Comparison of ENCODE assay signal across 20 cellular contexts in the genomic region with DNA sequence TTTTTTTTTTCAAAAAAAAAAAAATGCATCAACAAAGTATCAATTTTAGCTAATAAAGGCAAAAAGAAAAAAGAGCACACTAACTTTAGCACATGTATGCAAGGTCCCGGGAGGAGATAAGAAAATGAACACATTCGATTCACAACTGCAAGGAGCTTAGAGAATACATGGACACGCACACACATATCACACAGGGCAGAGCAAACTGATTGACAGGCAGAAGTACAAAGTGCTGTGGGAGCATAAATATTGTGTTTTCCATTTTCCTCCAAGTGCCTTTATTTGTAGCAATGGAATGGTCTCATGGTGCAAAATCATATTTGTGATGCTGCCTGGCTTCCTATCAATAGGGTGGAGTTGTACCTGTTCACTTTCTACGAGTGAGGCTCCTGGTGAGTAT.
A peak's percentile ranks its signal among the peaks of the same experiment; 100 is the strongest.
DNase-seq lines count a peak whose midpoint lies in the region; ATAC-seq, FAIRE-seq and TF ChIP-seq lines count a peak whose summit lies in the region.
"Had no signal": no experiment of that assay in that cellular context is flagged by ENCODE, and none has a peak within 500 bp of the region (broad histone marks: within the 10 kb centered on the region; RNA-seq: fewer than 3 reads in every experiment).

No MANE protein-coding gene starts in this region.

- intact Hi-C loops in K562 (cut with micrococcal nuclease): loop anchor here (5.0 kb wide), 1 partner anchor 57 kb away; no protein-coding TSS in a partner anchor

- TF ChIP-seq CTCF in K562 (IDR thresholded peaks at IDR 0.05 in 2 of 3, conservative IDR thresholded peaks at IDR 0.05 in 1 of 3; ENCODE audit: insufficient read depth in 2 of 3, low read depth in 1 of 3, low read length in 3 of 3) (no peak), GM10266 (IDR thresholded peaks at IDR 0.05; ENCODE audit: control insufficient read depth, insufficient read depth, low read depth, missing control alignments) (no peak), D721Med (IDR thresholded peaks at IDR 0.05; ENCODE audit: insufficient read depth, missing control alignments) (no peak)

- H3K23ac ChIP-seq in mesenchymal stem cell (ENCODE audit: low read length in 2 of 2): no peak overlapping the region

- CTCF ChIA-PET in HEK293T (lab: Yijun Ruan, JAX) (no interaction called here), K562 (lab: Yijun Ruan, JAX; ENCODE audit: low intra/inter-chr PET ratio) (no interaction called here)

- H4K20me1 ChIP-seq in K562 (replicated peaks; ENCODE audit: control insufficient read depth, insufficient read depth, low read length): no peaks in the 10 kb centered on the region
- H4K20me1 ChIP-seq: BLaER1 treated with 17β-estradiol and CSF1 and Interleukin-3, amounts not matched to agents 10 nM and 100 nM had no signal

- H3K27ac ChIP-seq in K562 (ENCODE audit: extremely low read depth, low read depth, low read length) (no peak overlapping the region), mesenchymal stem cell (ENCODE audit: low read length, poor library complexity, severe bottlenecking) (no peak overlapping the region), skeletal muscle tissue (ENCODE audit: low read depth, low read length) (peak overlapping the region; percentile 39)
- H3K27ac ChIP-seq: A549, HL-60 had no signal

- H3K4me3 ChIP-seq in K562: no peak overlapping the region
- H3K4me3 ChIP-seq in mesenchymal stem cell (ENCODE audit: insufficient read depth in 1 of 2, low read depth in 1 of 2, low read length in 2 of 2): no peak overlapping the region
- H3K4me3 ChIP-seq in skeletal muscle tissue (ENCODE audit: low read length in 3 of 3): no peak overlapping the region
- H3K4me3 ChIP-seq: A549; BLaER1 treated with 17β-estradiol and CSF1 and Interleukin-3, amounts not matched to agents 10 nM and 100 nM had no signal

- TF ChIP-seq POLR2A in K562 (conservative IDR thresholded peaks at IDR 0.05): no peak

- no peaks in the 10 kb centered on the region for H3K9me3 ChIP-seq in K562 (replicated peaks; ENCODE audit: control insufficient read depth, insufficient read depth, low read depth, low read length)
- no peaks in the 10 kb centered on the region for H3K9me3 ChIP-seq in mesenchymal stem cell (ENCODE audit: control insufficient read depth, low read length)
- H3K9me3 ChIP-seq in skeletal muscle tissue (ENCODE audit: control insufficient read depth in 3 of 3, low read length in 3 of 3): no peaks in the 10 kb centered on the region
- H3K9me3 ChIP-seq: A549; BLaER1 treated with 17β-estradiol and CSF1 and Interleukin-3, amounts not matched to agents 10 nM and 100 nM had no signal

- H4K91ac ChIP-seq in mesenchymal stem cell (ENCODE audit: low read length): no peak overlapping the region

- POLR2A ChIA-PET in HEK293T (lab: Yijun Ruan, JAX): no interaction called here
- POLR2A ChIA-PET in K562 (lab: Yijun Ruan, JAX): interaction anchor here (0.7 kb wide), 1 partner anchor 32 kb away, joined by 3 read pairs; no protein-coding TSS in a partner anchor

- WGBS in K562 (ENCODE audit: insufficient coverage, low coverage, missing lambda C conversion rate): 61% methylated on average over 4 of the region's 4 CpGs
- 95% methylated on average over 4 of the region's 4 CpGs for WGBS in mesenchymal stem cell

- H2BK120ac ChIP-seq in mesenchymal stem cell (ENCODE audit: low read depth, low read length): no peak overlapping the region

- H3K36me3 ChIP-seq in K562 (ENCODE audit: control insufficient read depth, insufficient read depth, low read length): no peaks in the 10 kb centered on the region
- no peaks in the 10 kb centered on the region for H3K36me3 ChIP-seq in mesenchymal stem cell (ENCODE audit: control insufficient read depth in 1 of 2, insufficient read depth in 2 of 2, low read depth in 1 of 2, low read length in 2 of 2)
- no peaks in the 10 kb centered on the region for H3K36me3 ChIP-seq in skeletal muscle tissue (ENCODE audit: control insufficient read depth in 3 of 3, insufficient read depth in 3 of 3, low read length in 3 of 3)

- no peak for DNase-seq in HEK293T (ENCODE audit: extremely low spot score)
- DNase-seq in K562 (ENCODE audit: extremely low read depth in 1 of 4, low spot score in 3 of 4): no peak
- no peak for DNase-seq in mesenchymal stem cell
- DNase-seq in NCI-H446 treated with DMSO at 0.1 percent for 48 hours (lab: John Stamatoyannopoulos, UW): no peak
- no peak for DNase-seq in GM10266 (ENCODE audit: extremely low spot score)
- no peak for DNase-seq in CD1c-positive myeloid dendritic cell (ENCODE audit: extremely low spot score)
- no peak for DNase-seq in D721Med (ENCODE audit: insufficient read length, low spot score)
- DNase-seq: CD8-positive, alpha-beta memory T cell; H7; NCI-H1105 treated with DMSO at 0.1 percent for 48 hours; NCI-H1694 treated with DMSO at 0.1 percent for 48 hours; NCI-H2107; NCI-H510A treated with DMSO at 0.1 percent for 48 hours; NCI-H774; OCI-M1; Right ventricle myocardium superior had no signal

- H2BK15ac ChIP-seq in mesenchymal stem cell (ENCODE audit: low read depth, poor library complexity, severe bottlenecking): no peak overlapping the region

- no peaks in the 10 kb centered on the region for H3K9me1 ChIP-seq in K562 (ENCODE audit: control insufficient read depth, insufficient read depth, low read length)

- no peaks in the 10 kb centered on the region for H3K79me1 ChIP-seq in mesenchymal stem cell (replicated peaks; ENCODE audit: low read length, poor library complexity, severe bottlenecking)

- H4K8ac ChIP-seq in mesenchymal stem cell (ENCODE audit: low read length): no peak overlapping the region

- H2AFZ ChIP-seq in K562 (ENCODE audit: low read depth, low read length) (peak overlapping the region; percentile 52), mesenchymal stem cell (ENCODE audit: low read depth, low read length) (no peak overlapping the region)

- H3K4me1 ChIP-seq in K562 (replicated peaks in 1 of 2; ENCODE audit: control insufficient read depth in 2 of 2, insufficient read depth in 2 of 2, low read length in 2 of 2): peaks cover 0 to 4% of the 10 kb centered on the region in 2 experiments; a peak in 1 of 5 replicates
- peaks cover 6% of the 10 kb centered on the region for H3K4me1 ChIP-seq in mesenchymal stem cell (ENCODE audit: control insufficient read depth, insufficient read depth, low read depth, low read length)
- H3K4me1 ChIP-seq in skeletal muscle tissue (ENCODE audit: control insufficient read depth in 3 of 3, insufficient read depth in 3 of 3, low read length in 3 of 3): peaks cover 10 to 14% (median 11%) of the 10 kb centered on the region in 3 donors

- FAIRE-seq in K562 (lab: Jason Lieb, UNC) (no peak), D721Med (lab: Jason Lieb, UNC) (no peak)
- FAIRE-seq: A549 had no signal

- H3K4ac ChIP-seq in mesenchymal stem cell (ENCODE audit: low read depth in 1 of 2, low read length in 2 of 2): no peak overlapping the region

- no peak overlapping the region for H3K14ac ChIP-seq in mesenchymal stem cell (ENCODE audit: low read length in 2 of 2)

- H3K4me2 ChIP-seq in K562 (ENCODE audit: insufficient read depth, low read length) (no peak overlapping the region), mesenchymal stem cell (ENCODE audit: low read length, poor library complexity, severe bottlenecking) (no peak overlapping the region)
- H3K4me2 ChIP-seq: A549 had no signal

- in situ Hi-C loops in K562 (cut with MboI): no loop called here

- H3K18ac ChIP-seq in mesenchymal stem cell (ENCODE audit: low read depth in 1 of 2, low read length in 2 of 2): no peak overlapping the region

- BruUV-seq in K562 (replicated peaks; lab: Mats Ljungman, UMichigan): no TSS peak

- no peak overlapping the region for H3K9ac ChIP-seq in K562 (ENCODE audit: insufficient read depth in 1 of 2, low read depth in 2 of 2, low read length in 2 of 2)
- H3K9ac ChIP-seq in mesenchymal stem cell (ENCODE audit: low read length): peak overlapping the region; percentile 2
- peak overlapping the region in 1 of 3 donors; percentile 57 for H3K9ac ChIP-seq in skeletal muscle tissue (ENCODE audit: low read depth in 1 of 3, low read length in 3 of 3)

- no peak overlapping the region for H2BK5ac ChIP-seq in mesenchymal stem cell (ENCODE audit: low read depth, low read length, poor library complexity, severe bottlenecking)

- no peak overlapping the region for H2BK12ac ChIP-seq in mesenchymal stem cell (ENCODE audit: low read length in 2 of 2)

- peak; percentile 40; the same call in 2 of the 3 replicates for ATAC-seq in K562
- ATAC-seq: A549 had no signal

- no peak overlapping the region for H2AK5ac ChIP-seq in mesenchymal stem cell (ENCODE audit: low read length, severe bottlenecking)

- no peaks in the 10 kb centered on the region for H3K27me3 ChIP-seq in K562 (ENCODE audit: control insufficient read depth in 2 of 2, insufficient read depth in 2 of 2, low read length in 2 of 2)
- no peaks in the 10 kb centered on the region for H3K27me3 ChIP-seq in mesenchymal stem cell (ENCODE audit: control insufficient read depth in 1 of 2, insufficient read depth in 1 of 2, low read length in 2 of 2)
- no peaks in the 10 kb centered on the region for H3K27me3 ChIP-seq in skeletal muscle tissue (ENCODE audit: control insufficient read depth in 3 of 3, insufficient read depth in 3 of 3, low read length in 3 of 3)
- H3K27me3 ChIP-seq: BLaER1 treated with 17β-estradiol and CSF1 and Interleukin-3, amounts not matched to agents 10 nM and 100 nM had no signal

- no peak for TF ChIP-seq RAD21 in K562 (CRISPR knock-in tag; conservative IDR thresholded peaks at IDR 0.05 in 1 of 2, IDR thresholded peaks at IDR 0.05 in 1 of 2)

- TF ChIP-seq EP300 in K562 (IDR thresholded peaks at IDR 0.05; ENCODE audit: low read length): no peak

- no peaks in the 10 kb centered on the region for H3K79me2 ChIP-seq in K562 (ENCODE audit: control insufficient read depth, insufficient read depth, low read length)

TF ChIP-seq in HEK293T, 16 proteins besides CTCF, POLR2A, EP300 and RAD21 (continues in another document):
- TF ChIP-seq NFRKB (IDR thresholded peaks at IDR 0.05) (no peak), SUZ12 (IDR thresholded peaks at IDR 0.05) (no peak), ZNF384 (IDR thresholded peaks at IDR 0.05) (peak; percentile 26; the same call in 1 of the 2 replicates), FOXM1 (IDR thresholded peaks at IDR 0.05; ENCODE audit: borderline replicate concordance) (no peak), HDGF (IDR thresholded peaks at IDR 0.05; ENCODE audit: borderline replicate concordance) (no peak), CTBP1 (IDR thresholded peaks at IDR 0.05; ENCODE audit: borderline replicate concordance) (no peak), L3MBTL2 (conservative IDR thresholded peaks at IDR 0.05) (no peak)

TF ChIP-seq in K562, 482 proteins besides CTCF, POLR2A, EP300 and RAD21 (continues in another document):
- TF ChIP-seq, protein P1, sequence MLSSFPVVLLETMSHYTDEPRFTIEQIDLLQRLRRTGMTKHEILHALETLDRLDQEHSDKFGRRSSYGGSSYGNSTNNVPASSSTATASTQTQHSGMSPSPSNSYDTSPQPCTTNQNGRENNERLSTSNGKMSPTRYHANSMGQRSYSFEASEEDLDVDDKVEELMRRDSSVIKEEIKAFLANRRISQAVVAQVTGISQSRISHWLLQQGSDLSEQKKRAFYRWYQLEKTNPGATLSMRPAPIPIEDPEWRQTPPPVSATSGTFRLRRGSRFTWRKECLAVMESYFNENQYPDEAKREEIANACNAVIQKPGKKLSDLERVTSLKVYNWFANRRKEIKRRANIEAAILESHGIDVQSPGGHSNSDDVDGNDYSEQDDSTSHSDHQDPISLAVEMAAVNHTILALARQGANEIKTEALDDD (IDR thresholded peaks at IDR 0.05): no peak
